28 cellular contexts compared by ENCODE assay signal in the genomic region with DNA sequence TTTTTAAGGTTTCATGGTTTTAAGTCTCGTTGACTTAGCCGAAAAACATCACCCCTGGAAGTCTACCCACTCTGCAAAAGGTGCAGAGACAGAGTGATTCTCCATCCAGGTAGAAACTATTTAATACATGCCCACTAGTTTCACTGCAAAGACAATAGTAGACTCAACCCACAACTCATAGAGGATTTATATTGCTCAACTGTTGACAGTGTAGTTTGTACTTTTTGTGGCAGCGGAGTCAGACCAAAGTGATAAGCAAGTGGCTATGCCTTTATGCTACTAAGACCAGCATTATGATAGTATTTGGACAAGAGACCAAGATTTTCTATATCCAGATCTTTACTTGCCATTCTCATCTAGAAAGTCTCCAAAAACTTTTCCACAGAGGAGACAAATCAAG.
DNase-seq lines count a peak whose midpoint lies in the region; FAIRE-seq and TF ChIP-seq lines count a peak whose summit lies in the region.
"Had no signal": no experiment of that assay in that cellular context is flagged by ENCODE, and none has a peak within 500 bp of the region (broad histone marks: within the 10 kb centered on the region; RNA-seq: fewer than 3 reads in every experiment).

No MANE protein-coding gene starts in this region.

- H3K36me3 ChIP-seq in mammary epithelial cell (ENCODE audit: insufficient read depth, low read length): no peaks in the 10 kb centered on the region
- H3K36me3 ChIP-seq: esophagus muscularis mucosa, MG63, SJSA1 had no signal

- no peaks in the 10 kb centered on the region for H3K27me3 Mint-ChIP-seq in MCF 10A (ENCODE audit: insufficient read depth, unreplicated experiment)
- no peaks in the 10 kb centered on the region for H3K27me3 Mint-ChIP-seq in activated T-cell treated with anti-CD3 and anti-CD28 coated beads, Interleukin-2, amount 50 U/mL, for 24 hours
- H3K27me3 Mint-ChIP-seq: CD4-positive, alpha-beta T cell; naive thymus-derived CD4-positive, alpha-beta T cell; stimulated activated naive CD8-positive, alpha-beta T cell treated with anti-CD3 and anti-CD28 coated beads, Interleukin-15, Interleukin-2, amounts not matched to agents 100 ng/mL and 50 ng/mL, for 24 hours had no signal

- peaks cover 21% of the 10 kb centered on the region for H3K4me1 ChIP-seq in mammary epithelial cell (ENCODE audit: insufficient read depth, low read length)
- H3K4me1 ChIP-seq: body of pancreas, esophagus muscularis mucosa had no signal

- BruUV-seq in mammary epithelial cell (replicated peaks; lab: Mats Ljungman, UMichigan) (no TSS peak), MCF 10A (replicated peaks; lab: Mats Ljungman, UMichigan) (no TSS peak)

- H3K9ac ChIP-seq in mammary epithelial cell (ENCODE audit: insufficient read depth, low read length): no peak overlapping the region

- no peak overlapping the region for H3K4me3 Mint-ChIP-seq in MCF 10A (ENCODE audit: unreplicated experiment)
- H3K4me3 Mint-ChIP-seq in activated T-cell treated with anti-CD3 and anti-CD28 coated beads, Interleukin-2, amount 50 U/mL, for 24 hours: no peak overlapping the region
- H3K4me3 Mint-ChIP-seq: activated CD8-positive, alpha-beta T cell treated with anti-CD3 and anti-CD28 coated beads, Interleukin-2, amount 10 ng/mL, durations not matched to agents 7 days and 5 days; activated naive CD8-positive, alpha-beta T cell treated with anti-CD3 and anti-CD28 coated beads, Interleukin-2, amount 10 ng/mL, durations not matched to agents 7 days and 5 days; CD4-positive, alpha-beta T cell; naive thymus-derived CD4-positive, alpha-beta T cell; stimulated activated naive CD8-positive, alpha-beta T cell treated with anti-CD3 and anti-CD28 coated beads, Interleukin-15, Interleukin-2, amounts not matched to agents 100 ng/mL and 50 ng/mL, for 24 hours had no signal

- H3K4me3 ChIP-seq in mammary epithelial cell (replicated peaks in 1 of 3; ENCODE audit: insufficient read depth in 1 of 3, low read depth in 2 of 3, low read length in 3 of 3): no peak overlapping the region
- no peak overlapping the region for H3K4me3 ChIP-seq in fibroblast of villous mesenchyme (ENCODE audit: low read depth, low read length)
- H3K4me3 ChIP-seq: body of pancreas, esophagus muscularis mucosa, MG63, SJSA1 had no signal

- FAIRE-seq in GM12891 (lab: Jason Lieb, UNC): no peak
- FAIRE-seq: colon, GM19239, TTC549 had no signal

- H3K4me1 Mint-ChIP-seq in MCF 10A (ENCODE audit: insufficient read depth, unreplicated experiment): peaks cover 7% of the 10 kb centered on the region
- H3K4me1 Mint-ChIP-seq in activated T-cell treated with anti-CD3 and anti-CD28 coated beads, Interleukin-2, amount 50 U/mL, for 24 hours (ENCODE audit: low read depth): no peaks in the 10 kb centered on the region
- H3K4me1 Mint-ChIP-seq: activated naive CD8-positive, alpha-beta T cell treated with anti-CD3 and anti-CD28 coated beads, Interleukin-2, amount 10 ng/mL, durations not matched to agents 7 days and 5 days; naive thymus-derived CD4-positive, alpha-beta T cell had no signal

- no peak for DNase-seq in mammary epithelial cell
- no peak for DNase-seq in MCF 10A (ENCODE audit: unreplicated experiment)
- DNase-seq in astrocyte of the hippocampus (ENCODE audit: low read depth, low spot score): peak; percentile 9
- DNase-seq in fibroblast of villous mesenchyme (ENCODE audit: low read depth): peak; percentile 52
- no peak for DNase-seq in COR-L47 (lab: John Stamatoyannopoulos, UW)
- no peak for DNase-seq in GM12891 (ENCODE audit: insufficient read length, low spot score)
- no peak for DNase-seq in activated T-cell treated with anti-CD3 and anti-CD28 coated beads, Interleukin-2, amount 50 U/mL, for 24 hours
- DNase-seq in kidney glomerular epithelial cell (lab: John Stamatoyannopoulos, UW): no peak
- DNase-seq: activated CD4-positive, CD25-positive, alpha-beta regulatory T cell treated with anti-CD3 and anti-CD28 coated beads, Interleukin-2, amount 50 U/mL, for 72 hours; activated CD8-positive, alpha-beta T cell treated with anti-CD3 and anti-CD28 coated beads, Interleukin-2, amount 10 ng/mL, durations not matched to agents 7 days and 5 days; activated effector memory CD4-positive, alpha-beta T cell treated with anti-CD3 and anti-CD28 coated beads, Interleukin-2, amount 50 U/mL, for 16 hours; activated naive CD8-positive, alpha-beta T cell treated with anti-CD3 and anti-CD28 coated beads, Interleukin-2, amount 10 ng/mL, durations not matched to agents 7 days and 5 days; activated T-cell treated with anti-CD3 and anti-CD28 coated beads for 4 hours; body of pancreas; CD4-positive, alpha-beta T cell; DMS 273 treated with DMSO at 0.1 percent for 48 hours; effector CD8-positive, alpha-beta T cell; naive thymus-derived CD4-positive, alpha-beta T cell; NCI-H1417 treated with DMSO at 0.1 percent for 48 hours; occipital lobe had no signal

- H3K79me2 ChIP-seq in mammary epithelial cell (ENCODE audit: insufficient read depth, low read length): no peaks in the 10 kb centered on the region

- no peak for TF ChIP-seq POLR2A in GM12891 (IDR thresholded peaks at IDR 0.05; ENCODE audit: low read depth, low read length)

- intact Hi-C loops in mammary epithelial cell (cut with micrococcal nuclease) (no loop called here), MCF 10A (cut with micrococcal nuclease) (no loop called here)

- no peaks in the 10 kb centered on the region for H3K27me3 ChIP-seq in mammary epithelial cell (ENCODE audit: insufficient read depth, low read length)
- H3K27me3 ChIP-seq: body of pancreas, esophagus muscularis mucosa, MG63, SJSA1 had no signal

- no peak overlapping the region for H3K27ac Mint-ChIP-seq in MCF 10A (ENCODE audit: low read depth, unreplicated experiment)
- H3K27ac Mint-ChIP-seq in activated T-cell treated with anti-CD3 and anti-CD28 coated beads, Interleukin-2, amount 50 U/mL, for 24 hours: no peak overlapping the region
- H3K27ac Mint-ChIP-seq: activated CD8-positive, alpha-beta T cell treated with anti-CD3 and anti-CD28 coated beads, Interleukin-2, amount 10 ng/mL, durations not matched to agents 7 days and 5 days; activated naive CD8-positive, alpha-beta T cell treated with anti-CD3 and anti-CD28 coated beads, Interleukin-2, amount 10 ng/mL, durations not matched to agents 7 days and 5 days; CD4-positive, alpha-beta T cell; naive thymus-derived CD4-positive, alpha-beta T cell; stimulated activated naive CD8-positive, alpha-beta T cell treated with anti-CD3 and anti-CD28 coated beads, Interleukin-15, Interleukin-2, amounts not matched to agents 100 ng/mL and 50 ng/mL, for 24 hours had no signal

- no peaks in the 10 kb centered on the region for H4K20me1 ChIP-seq in mammary epithelial cell (ENCODE audit: insufficient read depth, low read length)

- TF ChIP-seq CTCF in mammary epithelial cell (conservative IDR thresholded peaks at IDR 0.05 in 1 of 2, IDR thresholded peaks at IDR 0.05 in 1 of 2; ENCODE audit: extremely low read depth in 1 of 2, insufficient read depth in 1 of 2, low read depth in 1 of 2, low read length in 2 of 2) (no peak), MCF 10A (IDR thresholded peaks at IDR 0.05; ENCODE audit: unreplicated experiment) (no peak), fibroblast of villous mesenchyme (IDR thresholded peaks at IDR 0.05; ENCODE audit: insufficient read depth, low read depth, low read length) (no peak)

- dilution Hi-C loops in mammary epithelial cell (cut with HindIII; ENCODE audit: low sequenced_read_pairs): no loop called here

- WGBS in mammary epithelial cell (ENCODE audit: low coverage, missing lambda C conversion rate): 92% methylated on average over 3 of the region's 3 CpGs

- in situ Hi-C loops in mammary epithelial cell (cut with MboI; ENCODE audit: low sequenced_read_pairs in 2 of 2): no loop called here

- H3K27ac ChIP-seq in mammary epithelial cell (ENCODE audit: insufficient read depth, low read depth, low read length): no peak overlapping the region
- H3K27ac ChIP-seq: 22Rv1, body of pancreas, esophagus muscularis mucosa, SJSA1 had no signal

- H3K4me2 ChIP-seq in mammary epithelial cell (ENCODE audit: insufficient read depth, low read depth, low read length): peak overlapping the region; percentile 40

- CTCF ChIA-PET in mammary epithelial cell (lab: Charles Lee; ENCODE audit: low non-redundant PET) (interaction anchor here (0.7 kb wide), 1 partner anchor 141 kb away, joined by 3 read pairs; no protein-coding TSS in a partner anchor), MCF 10A (lab: Yijun Ruan, JAX) (no interaction called here)

- no peaks in the 10 kb centered on the region for H3K9me3 Mint-ChIP-seq in MCF 10A (ENCODE audit: unreplicated experiment)
- peaks cover 2% of the 10 kb centered on the region for H3K9me3 Mint-ChIP-seq in activated T-cell treated with anti-CD3 and anti-CD28 coated beads, Interleukin-2, amount 50 U/mL, for 24 hours
- H3K9me3 Mint-ChIP-seq: activated naive CD8-positive, alpha-beta T cell treated with anti-CD3 and anti-CD28 coated beads, Interleukin-2, amount 10 ng/mL, durations not matched to agents 7 days and 5 days; stimulated activated naive CD8-positive, alpha-beta T cell treated with anti-CD3 and anti-CD28 coated beads, Interleukin-15, Interleukin-2, amounts not matched to agents 100 ng/mL and 50 ng/mL, for 24 hours had no signal

- H2AFZ ChIP-seq in mammary epithelial cell (ENCODE audit: low read depth, low read length): no peak overlapping the region

- no peaks in the 10 kb centered on the region for H3K9me3 ChIP-seq in mammary epithelial cell (replicated peaks; ENCODE audit: insufficient read depth, low read length)
- H3K9me3 ChIP-seq: body of pancreas, esophagus muscularis mucosa, MG63, SJSA1 had no signal

- POLR2A ChIA-PET in MCF 10A (lab: Yijun Ruan, JAX): no interaction called here

- no peaks in the 10 kb centered on the region for H3K36me3 Mint-ChIP-seq in MCF 10A (ENCODE audit: insufficient read depth, unreplicated experiment)
- H3K36me3 Mint-ChIP-seq in activated T-cell treated with anti-CD3 and anti-CD28 coated beads, Interleukin-2, amount 50 U/mL, for 24 hours (ENCODE audit: low read depth): no peaks in the 10 kb centered on the region
- H3K36me3 Mint-ChIP-seq: activated naive CD8-positive, alpha-beta T cell treated with anti-CD3 and anti-CD28 coated beads, Interleukin-2, amount 10 ng/mL, durations not matched to agents 7 days and 5 days had no signal

TF ChIP-seq in GM12891, 5 proteins besides CTCF, POLR2A, EP300 and RAD21:
- TF ChIP-seq PAX5 (IDR thresholded peaks at IDR 0.05; ENCODE audit: insufficient read depth, low read length, severe bottlenecking): no peak
- no peak for TF ChIP-seq SPI1 (IDR thresholded peaks at IDR 0.05; ENCODE audit: low read depth, low read length)
- TF ChIP-seq POLR2AphosphoS5 (IDR thresholded peaks at IDR 0.05; ENCODE audit: low read depth, low read length): no peak
- TF ChIP-seq TAF1 (IDR thresholded peaks at IDR 0.05; ENCODE audit: low read depth, low read length): no peak
- no peak for TF ChIP-seq POU2F2 (IDR thresholded peaks at IDR 0.05; ENCODE audit: low read depth, low read length)

Comparison
In these comparisons a context has a peak if more than half of its experiments do, and no peak if none do; other contexts are left out.
1. DNase-seq: peak in astrocyte of the hippocampus (single experiment) and fibroblast of villous mesenchyme (single experiment); none in mammary epithelial cell (single experiment), MCF 10A (single experiment), COR-L47 (single experiment), GM12891 (single experiment), activated T-cell treated with anti-CD3 and anti-CD28 coated beads, Interleukin-2, amount 50 U/mL, for 24 hours (single experiment) and kidney glomerular epithelial cell (single experiment).